In the genomic region with DNA sequence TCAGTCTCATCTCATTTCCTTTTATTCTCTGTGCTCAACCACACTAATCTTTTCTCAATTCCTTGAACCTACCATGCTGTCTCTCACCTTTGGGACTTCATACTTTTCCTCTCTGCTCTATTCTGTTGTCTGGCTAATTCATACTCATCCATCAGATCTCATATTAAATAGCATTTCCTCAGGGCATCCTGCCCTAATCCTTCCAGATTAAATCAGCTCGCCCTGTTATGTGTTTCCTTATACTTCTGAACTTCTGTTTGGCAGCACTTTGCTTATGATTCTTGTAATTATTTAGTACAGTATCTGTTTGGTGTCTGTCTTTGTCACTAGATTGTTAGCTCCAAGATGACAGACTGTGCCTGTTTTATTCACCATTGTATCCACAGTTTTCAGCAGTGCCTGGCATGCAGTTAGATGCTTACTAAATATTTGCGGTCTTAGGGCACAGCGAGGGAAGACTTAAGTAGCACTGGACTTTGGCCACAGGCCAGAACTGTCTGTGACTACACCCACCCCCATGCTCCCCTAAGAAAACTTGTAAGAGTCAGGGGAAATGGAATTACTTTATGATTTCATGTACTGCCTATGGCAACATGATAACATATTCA, we compare ENCODE assay signal across 1 cellular context.
TF ChIP-seq lines count a peak whose summit lies in the region.

No MANE protein-coding gene starts in this region.

TF ChIP-seq in HepG2, 621 proteins besides CTCF, POLR2A, EP300 and RAD21:
- TF ChIP-seq ZNF761 (CRISPR knock-in tag; conservative IDR thresholded peaks at IDR 0.05) (no peak), GRHL1 (CRISPR knock-in tag; conservative IDR thresholded peaks at IDR 0.05) (no peak), EZH2 (conservative IDR thresholded peaks at IDR 0.05; ENCODE audit: low read depth, low read length) (no peak), ZNF775 (CRISPR knock-in tag; IDR thresholded peaks at IDR 0.05; ENCODE audit: borderline replicate concordance) (no peak), ZNF30 (CRISPR knock-in tag; IDR thresholded peaks at IDR 0.05) (no peak), ZNF333 (CRISPR knock-in tag; IDR thresholded peaks at IDR 0.05; ENCODE audit: borderline replicate concordance) (no peak), MEIS2 (CRISPR knock-in tag; IDR thresholded peaks at IDR 0.05) (no peak), TEAD2 (CRISPR knock-in tag; IDR thresholded peaks at IDR 0.05) (no peak)
